Comparison of ENCODE assay signal across 8 cellular contexts in the genomic region with DNA sequence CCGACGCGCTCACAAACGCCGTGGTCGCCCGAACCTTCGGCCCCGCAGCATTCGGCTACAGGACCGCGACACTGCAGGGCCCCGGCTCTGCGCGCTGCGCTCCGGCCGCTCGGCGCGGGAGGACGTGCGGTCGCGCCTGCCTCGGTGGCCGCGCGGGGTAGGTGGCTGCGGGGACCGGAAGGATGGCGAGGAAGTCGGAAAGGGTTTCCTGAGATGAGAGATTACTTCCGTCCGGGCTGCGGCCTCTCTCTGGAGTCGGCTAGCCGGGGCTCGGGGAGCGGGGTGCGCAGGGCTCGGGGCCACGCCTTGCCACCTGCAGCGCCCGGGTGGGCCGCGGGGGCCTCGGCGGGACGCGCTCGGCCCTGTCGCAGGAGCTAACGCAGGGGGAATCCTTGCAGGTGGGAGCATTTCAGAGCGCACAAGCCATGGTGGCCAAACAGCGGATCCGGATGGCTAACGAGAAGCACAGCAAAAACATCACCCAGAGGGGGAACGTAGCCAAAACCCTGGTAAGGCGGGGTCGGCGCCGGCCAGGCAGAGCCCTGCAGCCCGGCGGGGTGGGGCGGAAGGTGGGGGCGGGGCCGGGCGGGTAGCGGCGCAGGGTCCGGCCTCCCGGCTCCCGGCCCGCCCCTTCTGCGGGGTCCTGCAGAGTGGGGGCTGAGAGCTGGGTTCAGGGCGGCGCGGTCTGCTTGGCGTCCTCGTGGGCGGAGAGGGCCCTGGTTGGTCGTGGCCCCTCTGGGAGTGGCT. TPM values are rescaled to one million over a fixed set of nuclear protein-coding genes. Genes with fewer than 3 reads are reported as not detected.
A peak's percentile ranks its signal among the peaks of the same experiment; 100 is the strongest.
DNase-seq lines count a peak whose midpoint lies in the region; ATAC-seq and TF ChIP-seq lines count a peak whose summit lies in the region.

A gene (plus strand): TSS at position 224 of the 747 bp plus-strand sequence. CDS start 202 bp downstream, at position 426.

- H3K36me3 Mint-ChIP-seq in T-helper 17 cell (ENCODE audit: low read depth) (peaks cover 3% of the 10 kb centered on the region), nephron (ENCODE audit: low read depth) (no peaks in the 10 kb centered on the region)

- H3K36me3 ChIP-seq in effector memory CD4-positive, alpha-beta T cell (ENCODE audit: control insufficient read depth, insufficient read depth, low read length) = no peaks in the 10 kb centered on the region

- H3K9me3 Mint-ChIP-seq in nephron = no peaks in the 10 kb centered on the region

- DNase-seq in G401 (ENCODE audit: low spot score) (peak; percentile 68), T-helper 17 cell (no peak), fibroblast of pulmonary artery (ENCODE audit: low read depth) (peak; percentile 15), GDM1 (lab: John Stamatoyannopoulos, UW) (no peak), GOT3 (lab: John Stamatoyannopoulos, UW) (no peak)
- DNase-seq in effector memory CD4-positive, alpha-beta T cell = no peak

- H3K27ac Mint-ChIP-seq in T-helper 17 cell (no peak within 1 kb of the TSS), nephron (peak within 1 kb of the TSS; percentile 61 to 90 (median 66))

- ATAC-seq in T-helper 17 cell (no peak), GM21825 (IDR thresholded peaks at IDR 0.05; ENCODE audit: unreplicated experiment) (no peak)

- peaks cover 8% of the 10 kb centered on the region for H3K27me3 ChIP-seq in effector memory CD4-positive, alpha-beta T cell (replicated peaks; ENCODE audit: control insufficient read depth, insufficient read depth, low read length, poor library complexity, severe bottlenecking)

- peak within 1 kb of the TSS; percentile 46 for H3K4me3 ChIP-seq in fibroblast of pulmonary artery (replicated peaks; ENCODE audit: low read depth, low read length)
- no peak within 1 kb of the TSS for H3K4me3 ChIP-seq in effector memory CD4-positive, alpha-beta T cell (ENCODE audit: insufficient read depth, low read depth, low read length, poor library complexity, severe bottlenecking)

- no peaks in the 10 kb centered on the region for H3K9me3 ChIP-seq in T-helper 17 cell (ENCODE audit: control insufficient read depth, low read length, poor library complexity, severe bottlenecking)
- H3K9me3 ChIP-seq in effector memory CD4-positive, alpha-beta T cell (ENCODE audit: control insufficient read depth, low read length) = no peaks in the 10 kb centered on the region

- H3K27ac ChIP-seq in effector memory CD4-positive, alpha-beta T cell (ENCODE audit: insufficient read depth, low read length, poor library complexity, severe bottlenecking) = no peak within 1 kb of the TSS

- TF ChIP-seq CTCF in fibroblast of pulmonary artery (IDR thresholded peaks at IDR 0.05; ENCODE audit: low read length, missing control alignments) = no peak
- TF ChIP-seq CTCF in nephron (IDR thresholded peaks at IDR 0.05; ENCODE audit: unreplicated experiment in 3 of 3) = no peak

- peak within 1 kb of the TSS; percentile 66 for H3K4me3 Mint-ChIP-seq in T-helper 17 cell
- peak within 1 kb of the TSS; percentile 79 to 87 (median 81) for H3K4me3 Mint-ChIP-seq in nephron

- H3K4me1 ChIP-seq in effector memory CD4-positive, alpha-beta T cell (ENCODE audit: control insufficient read depth, insufficient read depth, low read length, poor library complexity, severe bottlenecking) = no peaks in the 10 kb centered on the region

- peaks cover 63% of the 10 kb centered on the region for H3K27me3 Mint-ChIP-seq in T-helper 17 cell
- no peaks in the 10 kb centered on the region for H3K27me3 Mint-ChIP-seq in nephron (ENCODE audit: low read depth)

- H3K4me1 Mint-ChIP-seq in T-helper 17 cell = no peaks in the 10 kb centered on the region
- H3K4me1 Mint-ChIP-seq in nephron = peaks cover 29% of the 10 kb centered on the region

- in situ Hi-C loops in G401 (cut with HindIII; ENCODE audit: low sequenced_read_pairs) = no loop called here

RNA-seq across cellular contexts. Expression of the gene that starts here (rescaled TPM):
- not detected in 2 replicates for total RNA-seq in G401 (2014; rRNA removed; shearing (Covaris generic))
- not detected for total RNA-seq in T-helper 17 cell

Comparison
In these comparisons a context has a peak if more than half of its experiments do, and no peak if none do; other contexts are left out.
1. Peak in DNase-seq in G401; RNA of the gene not detected or under 1 TPM.